17 cellular contexts compared by ENCODE assay signal in the genomic region with DNA sequence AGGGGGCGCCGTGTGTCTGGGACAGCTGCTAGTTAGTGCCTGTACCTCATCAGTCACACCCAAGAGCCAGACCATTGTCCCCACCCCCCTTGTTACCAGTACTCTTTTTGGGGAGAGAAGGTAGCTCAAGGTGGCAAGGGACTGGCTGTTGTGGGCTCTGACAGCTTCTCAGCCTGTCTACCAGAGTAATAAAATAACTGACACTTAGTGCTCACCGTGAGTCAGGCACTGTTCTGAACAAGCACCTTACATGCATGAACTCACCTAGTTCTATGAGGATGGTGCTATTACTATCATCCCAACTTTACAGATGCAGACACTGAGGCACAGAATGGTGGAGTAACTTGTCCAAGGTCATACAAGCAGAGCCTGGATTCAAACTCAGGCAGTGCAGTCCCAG. TPM values are rescaled to one million over a fixed set of nuclear protein-coding genes. Genes with fewer than 3 reads are reported as not detected.
DNase-seq lines count a peak whose midpoint lies in the region; ATAC-seq and TF ChIP-seq lines count a peak whose summit lies in the region.
"Had no signal": no experiment of that assay in that cellular context is flagged by ENCODE, and none has a peak within 500 bp of the region (broad histone marks: within the 10 kb centered on the region; RNA-seq: fewer than 3 reads in every experiment).

No MANE protein-coding gene starts in this region.

- H3K79me1 ChIP-seq in IMR-90 (ENCODE audit: low read depth in 1 of 2, low read length in 2 of 2): no peaks in the 10 kb centered on the region; a peak in 1 of 4 replicates
- H3K79me1 ChIP-seq in neuronal stem cell (ENCODE audit: low read depth, low read length): no peaks in the 10 kb centered on the region

- no peaks in the 10 kb centered on the region for H3K27me3 ChIP-seq in IMR-90 (ENCODE audit: control insufficient read depth, insufficient read depth, low read length)
- H3K27me3 ChIP-seq in neuronal stem cell (ENCODE audit: control insufficient read depth in 3 of 3, insufficient read depth in 3 of 3, low read depth in 1 of 3, low read length in 3 of 3): peaks cover 0 to 14% (median 0%) of the 10 kb centered on the region in 3 experiments

- dilution Hi-C loops in IMR-90 (cut with HindIII; ENCODE audit: low sequenced_read_pairs, unreplicated experiment): no loop called here

- H3K23ac ChIP-seq in IMR-90 (ENCODE audit: low read depth, low read length) (no peak overlapping the region), neuronal stem cell (ENCODE audit: low read depth, low read length, poor library complexity) (no peak overlapping the region)

- H3K4me1 ChIP-seq in IMR-90 (ENCODE audit: control insufficient read depth, insufficient read depth, low read length): peaks cover 9% of the 10 kb centered on the region
- H3K4me1 ChIP-seq in neuronal stem cell (ENCODE audit: control insufficient read depth in 2 of 2, insufficient read depth in 1 of 2, low read depth in 1 of 2, low read length in 2 of 2): peaks cover 10 to 23% of the 10 kb centered on the region in 2 donors

- intact Hi-C loops in IMR-90 (cut with micrococcal nuclease): no loop called here

- no peak for TF ChIP-seq CTCF in IMR-90 (conservative IDR thresholded peaks at IDR 0.05; ENCODE audit: low read depth, low read length)

- peak; percentile 39 to 58 for ATAC-seq in activated T-cell treated with anti-CD3 and anti-CD28 coated beads, Interleukin-2, amount 50 U/mL, for 72 hours (replicated peaks in 1 of 2)
- no peak for ATAC-seq in IMR-90 (ENCODE audit: low read depth)
- ATAC-seq in GM18907 (IDR thresholded peaks at IDR 0.05; ENCODE audit: unreplicated experiment): no peak
- ATAC-seq: HCT116 had no signal

- H4K20me1 ChIP-seq in IMR-90 (ENCODE audit: insufficient read depth, low read length): no peaks in the 10 kb centered on the region

- H3K4me2 ChIP-seq in IMR-90 (ENCODE audit: low read depth, low read length) (no peak overlapping the region), neuronal stem cell (ENCODE audit: insufficient read depth, low read length, poor library complexity, severe bottlenecking) (no peak overlapping the region)

- no peak overlapping the region for H2BK12ac ChIP-seq in neuronal stem cell (ENCODE audit: low read length)

- H4K91ac ChIP-seq in IMR-90 (ENCODE audit: insufficient read depth, low read depth, low read length) (no peak overlapping the region), neuronal stem cell (ENCODE audit: low read depth, low read length, poor library complexity) (no peak overlapping the region)

- DNase-seq in activated T-cell treated with anti-CD3 and anti-CD28 coated beads, Interleukin-2, amount 50 U/mL, for 72 hours: no peak
- DNase-seq in activated T-cell treated with anti-CD3 and anti-CD28 coated beads for 4 hours (no peak), IMR-90 (no peak), neuronal stem cell (ENCODE audit: low spot score) (no peak)
- no peak for DNase-seq in stimulated activated CD4-positive, alpha-beta T cell treated with anti-CD3 and anti-CD28 coated beads, Interleukin-4, amount 100 ng/mL, for 1 hour
- DNase-seq: AML-193; CD4-positive, alpha-beta T cell; DMS153; DMS79; GDM1; GOT3; H7; HFFc6 had no signal

- TF ChIP-seq POLR2A in IMR-90 (IDR thresholded peaks at IDR 0.05; ENCODE audit: low read depth, low read length): no peak

- no peak overlapping the region for H3K27ac Mint-ChIP-seq in activated T-cell treated with anti-CD3 and anti-CD28 coated beads, Interleukin-2, amount 50 U/mL, for 72 hours
- H3K27ac Mint-ChIP-seq: CD4-positive, alpha-beta T cell; HFFc6; IgD-negative memory B cell had no signal

- peak overlapping the region; percentile 29; the same call in 1 of the 2 replicates for H3K14ac ChIP-seq in IMR-90 (replicated peaks; ENCODE audit: low read depth, low read length)
- H3K14ac ChIP-seq in neuronal stem cell (ENCODE audit: low read length): no peak overlapping the region

- no peaks in the 10 kb centered on the region for H3K36me3 Mint-ChIP-seq in activated T-cell treated with anti-CD3 and anti-CD28 coated beads, Interleukin-2, amount 50 U/mL, for 72 hours (ENCODE audit: insufficient read depth in 2 of 2)

- H3K9me3 ChIP-seq in IMR-90 (ENCODE audit: control insufficient read depth, insufficient read depth, low read length) (no peaks in the 10 kb centered on the region), neuronal stem cell (replicated peaks in 1 of 2; ENCODE audit: control insufficient read depth in 2 of 2, insufficient read depth in 1 of 2, low read depth in 1 of 2, low read length in 2 of 2) (peaks cover 0 to 3% of the 10 kb centered on the region in 2 donors)

- H3K4me3 ChIP-seq in IMR-90 (ENCODE audit: insufficient read depth, low read depth, low read length) (no peak overlapping the region), neuronal stem cell (ENCODE audit: low read length in 2 of 2) (no peak overlapping the region)

- no peaks in the 10 kb centered on the region for H3K27me3 Mint-ChIP-seq in activated T-cell treated with anti-CD3 and anti-CD28 coated beads, Interleukin-2, amount 50 U/mL, for 72 hours (ENCODE audit: low read depth)
- H3K27me3 Mint-ChIP-seq: CD4-positive, alpha-beta T cell; IgD-negative memory B cell had no signal

- no peaks in the 10 kb centered on the region for H3K9me3 Mint-ChIP-seq in activated T-cell treated with anti-CD3 and anti-CD28 coated beads, Interleukin-2, amount 50 U/mL, for 72 hours
- H3K9me3 Mint-ChIP-seq: CD4-positive, alpha-beta T cell; HFFc6; IgD-negative memory B cell had no signal

- H2BK15ac ChIP-seq in IMR-90 (ENCODE audit: low read depth, low read length): peak overlapping the region; percentile 65; the same call in 2 of the 3 replicates
- peak overlapping the region; percentile 72 for H2BK15ac ChIP-seq in neuronal stem cell (ENCODE audit: low read length)

- no TSS peak for BruUV-seq in IMR-90 (replicated peaks; lab: Mats Ljungman, UMichigan)

- H3K4ac ChIP-seq in IMR-90 (ENCODE audit: low read depth, low read length) (0 out of 2 replicates have a peak overlapping the region, but pooled peaks have one; percentile 16), neuronal stem cell (ENCODE audit: low read length) (no peak overlapping the region)

- no CpG with 5 or more reads among the region's 3 CpGs for WGBS in IMR-90 (ENCODE audit: extremely low coverage in 2 of 2, insufficient read length in 1 of 2), 2 experiments
- no CpG with 5 or more reads among the region's 3 CpGs for WGBS in neuronal stem cell (ENCODE audit: extremely low coverage in 2 of 2, insufficient read length in 2 of 2, insufficient replicate concordance in 1 of 2), 2 donors

- CTCF ChIA-PET in IMR-90 (lab: Yijun Ruan, JAX): no interaction called here

- H2AK5ac ChIP-seq in IMR-90 (ENCODE audit: low read depth, low read length) (peak overlapping the region; percentile 40; the same call in 1 of the 2 replicates), neuronal stem cell (ENCODE audit: low read depth, low read length) (peak overlapping the region; percentile 20)

- H3K9ac ChIP-seq in IMR-90 (ENCODE audit: low read depth, low read length) (no peak overlapping the region), neuronal stem cell (ENCODE audit: low read depth, low read length, poor library complexity) (no peak overlapping the region)

- no peak overlapping the region for H3K56ac ChIP-seq in IMR-90 (ENCODE audit: extremely low read depth, insufficient read depth, low read length)

- POLR2A ChIA-PET in IMR-90 (lab: Charles Lee; ENCODE audit: unreplicated experiment): no interaction called here

- in situ Hi-C loops in IMR-90 (cut with MboI; ENCODE audit: low sequenced_read_pairs): no loop called here

- H2BK120ac ChIP-seq in IMR-90 (ENCODE audit: low read depth, low read length) (no peak overlapping the region), neuronal stem cell (ENCODE audit: low read depth, low read length) (no peak overlapping the region)

- H4K8ac ChIP-seq in IMR-90 (ENCODE audit: low read depth in 2 of 2, low read length in 2 of 2): no peak overlapping the region
- no peak overlapping the region for H4K8ac ChIP-seq in neuronal stem cell (ENCODE audit: low read depth, low read length)

- H3K9me1 ChIP-seq in IMR-90 (ENCODE audit: insufficient read depth, low read length): no peaks in the 10 kb centered on the region; the same call in 1 of the 2 replicates

- H3K36me3 ChIP-seq in IMR-90 (ENCODE audit: control insufficient read depth, insufficient read depth, low read length) (no peaks in the 10 kb centered on the region), neuronal stem cell (replicated peaks in 1 of 2; ENCODE audit: control insufficient read depth in 2 of 2, insufficient read depth in 2 of 2, low read length in 2 of 2) (no peaks in the 10 kb centered on the region)

- no peak overlapping the region for H2BK20ac ChIP-seq in IMR-90 (ENCODE audit: low read depth, low read length)

- H2AFZ ChIP-seq in IMR-90 (replicated peaks; ENCODE audit: low read length, poor library complexity) (no peak overlapping the region), neuronal stem cell (ENCODE audit: low read length) (no peak overlapping the region)

- no peak overlapping the region for H2BK5ac ChIP-seq in IMR-90 (ENCODE audit: low read depth, low read length, poor library complexity, severe bottlenecking)
- peak overlapping the region; percentile 62 for H2BK5ac ChIP-seq in neuronal stem cell (ENCODE audit: low read length)

- no peak overlapping the region for H3K27ac ChIP-seq in IMR-90 (ENCODE audit: insufficient read depth, low read length)
- H3K27ac ChIP-seq in neuronal stem cell (replicated peaks; ENCODE audit: low read length): no peak overlapping the region
- H3K27ac ChIP-seq: C4-2B had no signal

- H4K5ac ChIP-seq in IMR-90 (ENCODE audit: low read depth, low read length): no peak overlapping the region

- peaks cover 21% of the 10 kb centered on the region for H3K4me1 Mint-ChIP-seq in activated T-cell treated with anti-CD3 and anti-CD28 coated beads, Interleukin-2, amount 50 U/mL, for 72 hours (ENCODE audit: low read depth)

- TF ChIP-seq RAD21 in IMR-90 (IDR thresholded peaks at IDR 0.05; ENCODE audit: low read length): no peak

- no peak overlapping the region for H2AK9ac ChIP-seq in IMR-90 (replicated peaks; ENCODE audit: low read depth, low read length, poor library complexity)

- no peak overlapping the region for H3K18ac ChIP-seq in IMR-90 (ENCODE audit: low read depth, low read length)
- H3K18ac ChIP-seq in neuronal stem cell (ENCODE audit: low read length): peak overlapping the region; percentile 70

- no peak overlapping the region for H3K4me3 Mint-ChIP-seq in activated T-cell treated with anti-CD3 and anti-CD28 coated beads, Interleukin-2, amount 50 U/mL, for 72 hours
- H3K4me3 Mint-ChIP-seq: CD4-positive, alpha-beta T cell; HFFc6 had no signal

TF ChIP-seq in IMR-90, 13 proteins besides CTCF, POLR2A, EP300 and RAD21 (continues in another document):
- TF ChIP-seq BHLHE40 (IDR thresholded peaks at IDR 0.05; ENCODE audit: low read depth, low read length): no peak
- TF ChIP-seq SMC3 (IDR thresholded peaks at IDR 0.05; ENCODE audit: low read depth, low read length): no peak
- TF ChIP-seq RFX5 (IDR thresholded peaks at IDR 0.05; ENCODE audit: low read depth, low read length): no peak

RNA-seq across cellular contexts. Expression of gene IER5, which starts 34.7 kb away (rescaled TPM):
- 10 to 100 TPM; 71.8 to 72.2 TPM for total RNA-seq in activated T-cell treated with anti-CD3 and anti-CD28 coated beads, Interleukin-2, amount 50 U/mL, for 72 hours
- 15.8 and 29.4 TPM in 2 replicates for total RNA-seq in IMR-90 (2012; rRNA removed)
- polyA plus RNA-seq in IMR-90 (2012; rRNA removed): 27.1 and 28.9 TPM in 2 replicates
- polyA plus RNA-seq in IMR-90 (2012; cell fraction: cytosol; rRNA removed): 22.5 and 29.5 TPM in 2 replicates
- polyA plus RNA-seq in IMR-90 (2012; cell fraction: nucleus; rRNA removed; ENCODE audit: low replicate concordance): 32.6 and 44.5 TPM in 2 replicates
- 11.5 TPM for polyA plus RNA-seq in neuronal stem cell (2013, experiment 1 of 2)
- 11.4 TPM for polyA plus RNA-seq in neuronal stem cell (2013, experiment 2 of 2)

Comparison
In these comparisons a context has a peak if more than half of its experiments do, and no peak if none do; other contexts are left out.
1. ATAC-seq: peak in activated T-cell treated with anti-CD3 and anti-CD28 coated beads, Interleukin-2, amount 50 U/mL, for 72 hours (2 of 2); none in IMR-90 (single experiment) and GM18907 (single experiment).